16 cellular contexts compared by ENCODE assay signal in the genomic region with DNA sequence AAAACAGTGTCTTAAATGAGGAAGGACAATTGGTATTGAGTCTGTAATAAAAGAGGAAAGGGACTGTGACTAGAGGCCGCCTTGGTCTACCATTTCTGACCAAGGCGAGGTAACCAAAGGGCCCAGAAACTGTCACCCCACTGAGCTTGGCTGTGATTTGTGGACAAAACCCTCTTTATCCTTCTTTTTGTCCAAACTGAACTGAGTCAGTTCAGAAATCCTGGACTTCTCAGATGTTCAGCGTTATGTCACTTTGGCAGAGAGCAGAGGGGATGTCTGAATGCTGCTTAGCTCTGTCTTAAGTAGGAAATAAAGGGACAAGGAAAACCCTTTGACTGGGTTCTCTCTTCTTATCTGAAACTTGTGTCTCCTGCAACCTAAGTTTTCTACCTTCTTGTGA.
A peak's percentile ranks its signal among the peaks of the same experiment; 100 is the strongest.
DNase-seq lines count a peak whose midpoint lies in the region; ATAC-seq and TF ChIP-seq lines count a peak whose summit lies in the region.
"Had no signal": no experiment of that assay in that cellular context is flagged by ENCODE, and none has a peak within 500 bp of the region (broad histone marks: within the 10 kb centered on the region; RNA-seq: fewer than 3 reads in every experiment).

No MANE protein-coding gene starts in this region.

- H3K9me3 ChIP-seq in OCI-LY7 (ENCODE audit: low read length) (no peaks in the 10 kb centered on the region), esophagus squamous epithelium (no peaks in the 10 kb centered on the region), aorta (ENCODE audit: control insufficient read depth, low read length) (no peaks in the 10 kb centered on the region), Caco-2 (no peaks in the 10 kb centered on the region), tibial nerve (no peaks in the 10 kb centered on the region)
- H3K9me3 ChIP-seq: BE2C had no signal

- H3K4me3 ChIP-seq in OCI-LY7 (ENCODE audit: low read depth, low read length, poor library complexity, severe bottlenecking) (no peak overlapping the region), esophagus squamous epithelium (no peak overlapping the region), aorta (ENCODE audit: low read length in 2 of 2) (no peak overlapping the region), Caco-2 (ENCODE audit: low read depth, low read length) (no peak overlapping the region), tibial nerve (no peak overlapping the region)

- CTCF ChIA-PET in OCI-LY7 (lab: Charles Lee; ENCODE audit: unreplicated experiment) = no interaction called here
- CTCF ChIA-PET in Caco-2 (lab: Charles Lee) = interaction anchor here (0.5 kb wide), 1 partner anchor 92 kb away, joined by 3 read pairs; no protein-coding TSS in a partner anchor

- H3K9me2 ChIP-seq in OCI-LY7 (ENCODE audit: insufficient read depth, low read length) = no peaks in the 10 kb centered on the region

- H3K36me3 ChIP-seq in OCI-LY7 (ENCODE audit: insufficient read depth, low read length) (no peaks in the 10 kb centered on the region), esophagus squamous epithelium (no peaks in the 10 kb centered on the region), aorta (ENCODE audit: control insufficient read depth in 1 of 2, insufficient read depth in 2 of 2, low read length in 1 of 2) (no peaks in the 10 kb centered on the region), Caco-2 (ENCODE audit: control insufficient read depth, insufficient read depth, low read length) (no peaks in the 10 kb centered on the region), tibial nerve (no peaks in the 10 kb centered on the region)
- H3K36me3 ChIP-seq: BE2C had no signal

- intact Hi-C loops in OCI-LY7 (cut with micrococcal nuclease; ENCODE audit: unreplicated experiment) = no loop called here
- intact Hi-C loops in esophagus squamous epithelium (cut with DNase I) = no loop called here
- intact Hi-C loops in aorta (cut with DNase I) = no loop called here
- intact Hi-C loops in Caco-2 (cut with micrococcal nuclease; ENCODE audit: unreplicated experiment) = no loop called here

- TF ChIP-seq EP300 in tibial nerve (IDR thresholded peaks at IDR 0.05) = peak in 1 of 2 donors; percentile 21

- no peaks in the 10 kb centered on the region for H4K20me1 ChIP-seq in OCI-LY7 (ENCODE audit: insufficient read depth, low read length)

- peaks cover 9% of the 10 kb centered on the region for H3K9me3 Mint-ChIP-seq in Caco-2 (ENCODE audit: unreplicated experiment)
- H3K9me3 Mint-ChIP-seq: WTC11 had no signal

- BruUV-seq in OCI-LY7 (replicated peaks; lab: Mats Ljungman, UMichigan) (no TSS peak), Caco-2 (replicated peaks; lab: Mats Ljungman, UMichigan) (no TSS peak)

- WGBS in esophagus squamous epithelium, 2 donors = 80 to 95% methylated on average over 3 of the region's 3 CpGs
- 84 to 87% methylated on average over 3 of the region's 3 CpGs for WGBS in aorta, 2 donors
- 51 to 61% methylated on average over 3 of the region's 3 CpGs for WGBS in tibial nerve, 2 donors

- H3K4me1 ChIP-seq in OCI-LY7 (ENCODE audit: insufficient read depth, low read length, poor library complexity, severe bottlenecking) (no peaks in the 10 kb centered on the region), esophagus squamous epithelium (no peaks in the 10 kb centered on the region), aorta (ENCODE audit: control insufficient read depth in 1 of 2, insufficient read depth in 2 of 2, low read length in 2 of 2) (no peaks in the 10 kb centered on the region), Caco-2 (no peaks in the 10 kb centered on the region), tibial nerve (no peaks in the 10 kb centered on the region)
- H3K4me1 ChIP-seq: BE2C had no signal

- no peak overlapping the region for H3K27ac Mint-ChIP-seq in Caco-2 (ENCODE audit: unreplicated experiment)
- H3K27ac Mint-ChIP-seq: WTC11 had no signal

- no peaks in the 10 kb centered on the region for H3K27me3 Mint-ChIP-seq in Caco-2 (ENCODE audit: insufficient read depth, unreplicated experiment)

- H3K27me3 ChIP-seq in esophagus squamous epithelium (no peaks in the 10 kb centered on the region), aorta (ENCODE audit: control insufficient read depth in 1 of 2, insufficient read depth in 2 of 2, low read length in 1 of 2) (no peaks in the 10 kb centered on the region), Caco-2 (replicated peaks; ENCODE audit: control insufficient read depth, insufficient read depth, low read length) (no peaks in the 10 kb centered on the region), tibial nerve (no peaks in the 10 kb centered on the region)

- no peak for DNase-seq in OCI-LY7 (ENCODE audit: low spot score)
- DNase-seq in esophagus squamous epithelium (lab: John Stamatoyannopoulos, UW) = no peak
- peak; percentile 44 for DNase-seq in midbrain (lab: John Stamatoyannopoulos, UW)
- no peak for DNase-seq in aorta
- no peak for DNase-seq in Caco-2
- DNase-seq in tibial nerve (ENCODE audit: low spot score in 2 of 2) = no peak
- DNase-seq: activated CD4-positive, alpha-beta T cell treated with anti-CD3 and anti-CD28 coated beads, Interleukin-2, amount 50 U/mL, for 48 hours; activated effector memory CD4-positive, alpha-beta T cell treated with anti-CD3 and anti-CD28 coated beads, Interleukin-2, amount 50 U/mL, for 16 hours; BE2C; HCEC 1CT; left colon; NCI-H1105 treated with DMSO at 0.1 percent for 48 hours; retina; stimulated activated CD4-positive, alpha-beta T cell treated with anti-CD3 and anti-CD28 coated beads, Interleukin-15, amount 100 ng/mL, for 24 hours had no signal

- no peak for TF ChIP-seq POLR2A in esophagus squamous epithelium (IDR thresholded peaks at IDR 0.05)
- TF ChIP-seq POLR2A in tibial nerve (IDR thresholded peaks at IDR 0.05) = no peak

- TF ChIP-seq CTCF in OCI-LY7 (conservative IDR thresholded peaks at IDR 0.05; ENCODE audit: low read length) (no peak), esophagus squamous epithelium (IDR thresholded peaks at IDR 0.05) (no peak), Caco-2 (IDR thresholded peaks at IDR 0.05; ENCODE audit: insufficient read depth in 1 of 2, low read depth in 1 of 2, low read length in 1 of 2, severe bottlenecking in 1 of 2, unreplicated experiment in 1 of 2) (no peak), tibial nerve (IDR thresholded peaks at IDR 0.05) (no peak)

- no peaks in the 10 kb centered on the region for H3K36me3 Mint-ChIP-seq in Caco-2 (ENCODE audit: insufficient read depth, unreplicated experiment)
- H3K36me3 Mint-ChIP-seq: WTC11 had no signal

- ATAC-seq in aorta (ENCODE audit: low FRiP score) (peak; percentile 23), GM21576 (IDR thresholded peaks at IDR 0.05; ENCODE audit: unreplicated experiment) (no peak)
- ATAC-seq: left colon, WTC11 had no signal

- H3K27ac ChIP-seq in OCI-LY7 (ENCODE audit: low read depth, low read length, poor library complexity, severe bottlenecking) = no peak overlapping the region
- peak overlapping the region in 3 of 4 donors; percentile 25 to 56 (median 30) for H3K27ac ChIP-seq in esophagus squamous epithelium
- no peak overlapping the region for H3K27ac ChIP-seq in aorta (ENCODE audit: low read depth in 1 of 2, low read length in 2 of 2)
- peak overlapping the region in 2 of 4 donors; percentile 4 to 58 for H3K27ac ChIP-seq in tibial nerve

- H3K4me1 Mint-ChIP-seq in Caco-2 (ENCODE audit: low read depth, unreplicated experiment) = peaks cover 6% of the 10 kb centered on the region

- POLR2A ChIA-PET in OCI-LY7 (lab: Charles Lee) (no interaction called here), Caco-2 (lab: Charles Lee) (no interaction called here)

- H3K79me2 ChIP-seq in OCI-LY7 (ENCODE audit: insufficient read depth, low read depth, low read length) = no peaks in the 10 kb centered on the region

- 0 out of 2 replicates have a peak overlapping the region, but pooled peaks have one; percentile 24 for H2AFZ ChIP-seq in OCI-LY7 (ENCODE audit: low read length)

- no peak overlapping the region for H3K4me3 Mint-ChIP-seq in Caco-2 (ENCODE audit: unreplicated experiment)
- H3K4me3 Mint-ChIP-seq: WTC11 had no signal

- H3K4me2 ChIP-seq in OCI-LY7 (ENCODE audit: low read length) = no peak overlapping the region

Comparison
In these comparisons a context has a peak if more than half of its experiments do, and no peak if none do; other contexts are left out.
1. H3K27ac ChIP-seq: peak in esophagus squamous epithelium (3 of 4); none in OCI-LY7 (single experiment) and aorta (0 of 2).